In genomic region chr3:47802734-47803477, GRCh38 we compare ENCODE assay signal across 8 cellular contexts. TPM values are rescaled to one million over a fixed set of nuclear protein-coding genes. Genes with fewer than 3 reads are reported as not detected.
A peak's percentile ranks its signal among the peaks of the same experiment; 100 is the strongest.
DNase-seq lines count a peak whose midpoint lies in the region; TF ChIP-seq lines count a peak whose summit lies in the region.

DHX30 (plus strand) TSS chr3:47803138; CDS start chr3:47810684, 7,546 bp downstream.

- TF ChIP-seq EP300 in SK-N-SH (IDR thresholded peaks at IDR 0.05; ENCODE audit: borderline replicate concordance in 1 of 2, low read depth in 1 of 2, low read length in 1 of 2) = no peak
- no peak for TF ChIP-seq EP300 in suprapubic skin (IDR thresholded peaks at IDR 0.05)

- POLR2A ChIA-PET in SK-N-SH (lab: Yijun Ruan, JAX) = interaction anchor here (0.6 to 1.4 kb wide), 4 partner anchors 22 to 281 kb away, joined by 3 to 5 read pairs (median 4); partner anchors contain the start of gene SMARCC1

- no peaks in the 10 kb centered on the region for H3K9me2 ChIP-seq in GM23248 (ENCODE audit: insufficient read depth)
- no peaks in the 10 kb centered on the region for H3K9me2 ChIP-seq in Karpas-422 (replicated peaks; ENCODE audit: insufficient read depth, low read length)
- no peaks in the 10 kb centered on the region for H3K9me2 ChIP-seq in SK-N-SH

- peak within 1 kb of the TSS; percentile 88 for H3K9ac ChIP-seq in ES-I3 (ENCODE audit: low read depth, low read length)
- peak within 1 kb of the TSS; percentile 88 for H3K9ac ChIP-seq in GM23248
- peak within 1 kb of the TSS; percentile 96 for H3K9ac ChIP-seq in Karpas-422 (ENCODE audit: low read length)
- H3K9ac ChIP-seq in SK-N-SH = peak within 1 kb of the TSS; percentile 99

- whole genome bisulfite sequencing in GM23248 (ENCODE audit: low coverage in 1 of 2, low lambda C conversion rate in 2 of 2, missing lambda C conversion rate in 2 of 2), 2 experiments = 2% methylated on average over 46 to 86 of the region's 90 CpGs
- WGBS in SK-N-SH (ENCODE audit: low lambda C conversion rate) = 0% methylated on average over 3 of the region's 90 CpGs
- WGBS in suprapubic skin = 0% methylated on average over 7 of the region's 90 CpGs

- H3K9me3 ChIP-seq in ES-I3 (ENCODE audit: control insufficient read depth, insufficient read depth, low read length) = no peaks in the 10 kb centered on the region
- H3K9me3 ChIP-seq in GM23248 (ENCODE audit: low read depth) = no peaks in the 10 kb centered on the region
- no peaks in the 10 kb centered on the region for H3K9me3 ChIP-seq in Karpas-422 (ENCODE audit: low read length)
- H3K9me3 ChIP-seq in SK-N-SH = no peaks in the 10 kb centered on the region
- no peaks in the 10 kb centered on the region for H3K9me3 ChIP-seq in suprapubic skin

- TF ChIP-seq POLR2A in suprapubic skin (IDR thresholded peaks at IDR 0.05) = peak; percentile 11 to 37

- peak within 1 kb of the TSS; percentile 94 for H3K27ac Mint-ChIP-seq in activated naive CD4-positive, alpha-beta T cell treated with anti-CD3 and anti-CD28 coated beads, Interleukin-2, amount 50 U/mL, for 24 hours

- H3K27ac ChIP-seq in GM23248 = peak within 1 kb of the TSS; percentile 78
- H3K27ac ChIP-seq in Karpas-422 (ENCODE audit: low read length) = peak within 1 kb of the TSS; percentile 42
- peak within 1 kb of the TSS; percentile 91 to 93 for H3K27ac ChIP-seq in SK-N-SH (ENCODE audit: low read depth in 2 of 2, low read length in 1 of 2)
- peak within 1 kb of the TSS; percentile 94 for H3K27ac ChIP-seq in suprapubic skin

- peak within 1 kb of the TSS; percentile 90 for H2AFZ ChIP-seq in GM23248
- H2AFZ ChIP-seq in Karpas-422 (ENCODE audit: low read length) = peak within 1 kb of the TSS; percentile 88
- peak within 1 kb of the TSS; percentile 86 for H2AFZ ChIP-seq in SK-N-SH (ENCODE audit: low read depth)

- H4K20me1 ChIP-seq in GM23248 (ENCODE audit: insufficient read depth) = no peaks in the 10 kb centered on the region
- no peaks in the 10 kb centered on the region for H4K20me1 ChIP-seq in Karpas-422 (ENCODE audit: insufficient read depth, low read depth, low read length)
- no peaks in the 10 kb centered on the region for H4K20me1 ChIP-seq in SK-N-SH (ENCODE audit: insufficient read depth)

- peaks cover 25% of the 10 kb centered on the region for H3K79me2 ChIP-seq in GM23248 (ENCODE audit: insufficient read depth)
- peaks cover 22% of the 10 kb centered on the region for H3K79me2 ChIP-seq in Karpas-422 (ENCODE audit: low read length)
- peaks cover 36% of the 10 kb centered on the region for H3K79me2 ChIP-seq in SK-N-SH (ENCODE audit: insufficient read depth)

- H3F3A ChIP-seq in GM23248 (ENCODE audit: insufficient read depth) = peaks cover 16% of the 10 kb centered on the region; the same call in 1 of the 2 replicates
- peaks cover 17% of the 10 kb centered on the region for H3F3A ChIP-seq in SK-N-SH (replicated peaks; ENCODE audit: insufficient read depth)

- H3K4me2 ChIP-seq in GM23248 (ENCODE audit: unreplicated experiment) (peak within 1 kb of the TSS; percentile 99), Karpas-422 (ENCODE audit: low read depth, low read length, poor library complexity, severe bottlenecking) (peak within 1 kb of the TSS; percentile 92), SK-N-SH (peak within 1 kb of the TSS; percentile 99)

- H3K4me1 ChIP-seq in ES-I3 (ENCODE audit: insufficient read depth, low read length) (no peaks in the 10 kb centered on the region), GM23248 (ENCODE audit: insufficient read depth) (peaks cover 20% of the 10 kb centered on the region), Karpas-422 (ENCODE audit: low read length) (peaks cover 25% of the 10 kb centered on the region), SK-N-SH (ENCODE audit: control insufficient read depth in 1 of 2, insufficient read depth in 2 of 2, low read depth in 1 of 2, low read length in 1 of 2) (peaks cover 0 to 4% of the 10 kb centered on the region in 2 experiments; a peak in 2 of 4 replicates), suprapubic skin (peaks cover 24% of the 10 kb centered on the region)

- H3K27me3 ChIP-seq in GM23248 (replicated peaks; ENCODE audit: insufficient read depth) (no peaks in the 10 kb centered on the region), Karpas-422 (ENCODE audit: low read length) (no peaks in the 10 kb centered on the region), SK-N-SH (ENCODE audit: insufficient read depth) (no peaks in the 10 kb centered on the region), suprapubic skin (no peaks in the 10 kb centered on the region)

- DNase-seq in GM23248 (peak; percentile 95), Karpas-422 (peak; percentile 93), SK-N-SH (peak; percentile 94), globus pallidus (ENCODE audit: low spot score) (peak; percentile 89), occipital lobe (lab: John Stamatoyannopoulos, UW) (peak; percentile 85), suprapubic skin (ENCODE audit: low spot score in 2 of 2) (peak; percentile 89 to 91)

- TF ChIP-seq CTCF in SK-N-SH (IDR thresholded peaks at IDR 0.05) (no peak), suprapubic skin (IDR thresholded peaks at IDR 0.05) (no peak)

- no peaks in the 10 kb centered on the region for H3K36me3 Mint-ChIP-seq in activated naive CD4-positive, alpha-beta T cell treated with anti-CD3 and anti-CD28 coated beads, Interleukin-2, amount 50 U/mL, for 24 hours

- H3K4me1 Mint-ChIP-seq in activated naive CD4-positive, alpha-beta T cell treated with anti-CD3 and anti-CD28 coated beads, Interleukin-2, amount 50 U/mL, for 24 hours = peaks cover 18% of the 10 kb centered on the region

- no peak for TF ChIP-seq RAD21 in SK-N-SH (IDR thresholded peaks at IDR 0.05; ENCODE audit: low read length)

- CTCF ChIA-PET in SK-N-SH (lab: Yijun Ruan, JAX) = interaction anchor here (1.3 to 2.9 kb wide), 3 partner anchors 14 to 281 kb away, joined by 4 to 11 read pairs (median 5); no protein-coding TSS in a partner anchor

- no peaks in the 10 kb centered on the region for H3K9me3 Mint-ChIP-seq in activated naive CD4-positive, alpha-beta T cell treated with anti-CD3 and anti-CD28 coated beads, Interleukin-2, amount 50 U/mL, for 24 hours

- H3K36me3 ChIP-seq in ES-I3 (ENCODE audit: insufficient read depth, low read length) (no peaks in the 10 kb centered on the region), GM23248 (ENCODE audit: low read depth) (peaks cover 3% of the 10 kb centered on the region; the same call in 1 of the 2 replicates), Karpas-422 (ENCODE audit: insufficient read depth, low read length) (no peaks in the 10 kb centered on the region; the same call in 1 of the 2 replicates), SK-N-SH (replicated peaks in 1 of 2; ENCODE audit: control insufficient read depth in 1 of 2, insufficient read depth in 2 of 2, low read length in 1 of 2) (peaks cover 0 to 12% of the 10 kb centered on the region in 2 experiments), suprapubic skin (peaks cover 11% of the 10 kb centered on the region)

- H3K4me3 Mint-ChIP-seq in activated naive CD4-positive, alpha-beta T cell treated with anti-CD3 and anti-CD28 coated beads, Interleukin-2, amount 50 U/mL, for 24 hours = peak within 1 kb of the TSS; percentile 96

- no peaks in the 10 kb centered on the region for H3K27me3 Mint-ChIP-seq in activated naive CD4-positive, alpha-beta T cell treated with anti-CD3 and anti-CD28 coated beads, Interleukin-2, amount 50 U/mL, for 24 hours

- H3K4me3 ChIP-seq in GM23248 (peak within 1 kb of the TSS; percentile 87), Karpas-422 (ENCODE audit: low read length) (peak within 1 kb of the TSS; percentile 99), SK-N-SH (ENCODE audit: low read depth in 2 of 2, low read length in 1 of 2) (peak within 1 kb of the TSS; percentile 66 to 100), suprapubic skin (peak within 1 kb of the TSS; percentile 93)

- in situ Hi-C loops in GM23248 (cut with MboI) = no loop called here

TF ChIP-seq in SK-N-SH, 30 proteins besides CTCF, POLR2A, EP300 and RAD21 (continues in another document):
- TF ChIP-seq PBX3 (IDR thresholded peaks at IDR 0.05) (no peak), FOXM1 (IDR thresholded peaks at IDR 0.05; ENCODE audit: low read depth) (no peak), GATA2 (CRISPR knock-in tag; IDR thresholded peaks at IDR 0.05) (no peak), CHD2 (IDR thresholded peaks at IDR 0.05; ENCODE audit: low read length, partially characterized antibody) (peak; percentile 56), NFIC (IDR thresholded peaks at IDR 0.05; ENCODE audit: borderline replicate concordance) (no peak), POLR2AphosphoS5 (IDR thresholded peaks at IDR 0.05; ENCODE audit: low read depth, low read length) (peak; percentile 52; the same call in 1 of the 2 replicates), MXI1 (IDR thresholded peaks at IDR 0.05; ENCODE audit: low read depth, low read length) (peak; percentile 29; the same call in 1 of the 2 replicates), JUND (IDR thresholded peaks at IDR 0.05) (no peak), YY1 (IDR thresholded peaks at IDR 0.05; ENCODE audit: low read depth) (no peak), RFX5 (IDR thresholded peaks at IDR 0.05; ENCODE audit: low read length) (no peak), USF1 (IDR thresholded peaks at IDR 0.05; ENCODE audit: borderline replicate concordance, low read depth) (peak; percentile 86), TCF12 (IDR thresholded peaks at IDR 0.05) (no peak), RXRA (IDR thresholded peaks at IDR 0.05; ENCODE audit: borderline replicate concordance, low read depth) (no peak)

RNA-seq across cellular contexts. Expression of gene DHX30, which starts in this region (rescaled TPM):
- 65.8 and 70.3 TPM in 2 replicates for total RNA-seq in GM23248 (2014; rRNA removed; shearing (Covaris generic))
- polyA plus RNA-seq in GM23248 (2016; fragmentation: Nextera tagmentation; extraction: Ambion mirVana) (42.9 and 44.1 TPM in 2 replicates), SK-N-SH (2012; rRNA removed) (86.3 and 90.4 TPM in 2 replicates)
- 58.6 and 106 TPM in 2 replicates for total RNA-seq in Karpas-422 (2014; rRNA removed; shearing (Covaris generic); ENCODE audit: low replicate concordance)
- polyA plus RNA-seq in SK-N-SH (2012; cell fraction: cytosol; rRNA removed) = 33.8 and 48.6 TPM in 2 replicates
- 229 and 256 TPM in 2 replicates for polyA plus RNA-seq in SK-N-SH (2012; cell fraction: nucleus; rRNA removed)
- total RNA-seq in occipital lobe (69.1 TPM), suprapubic skin (10 to 100 TPM; 56.7 to 74.1 (median 69.4) TPM)

Comparison
In these comparisons a context has a peak if more than half of its experiments do, and no peak if none do; other contexts are left out.
1. Peak in every context shown above with its lines: DNase-seq, H3K4me3 ChIP-seq and H3K27ac ChIP-seq.
2. H3K27ac ChIP-seq: peak in every context shown above with its lines; median percentile 94 in suprapubic skin; 92 in SK-N-SH; 78 in GM23248; 42 in Karpas-422.